ENCODE assay signal across 1 cellular context in genomic region chr3:153161138-153161713, GRCh38.
TF ChIP-seq lines count a peak whose summit lies in the region.

No MANE protein-coding gene starts in this region.

TF ChIP-seq in K562, 482 proteins besides CTCF, POLR2A, EP300 and RAD21 (continued from another document and continues in another):
- TF ChIP-seq RBM34 (IDR thresholded peaks at IDR 0.05; ENCODE audit: borderline replicate concordance, insufficient read depth, low read length): no peak
- no peak; the same call in 1 of the 2 replicates for TF ChIP-seq PML (IDR thresholded peaks at IDR 0.05; ENCODE audit: low read length)
- TF ChIP-seq SAFB (IDR thresholded peaks at IDR 0.05; ENCODE audit: borderline replicate concordance, low read depth, low read length): no peak
- TF ChIP-seq GTF2A2 (tag; IDR thresholded peaks at IDR 0.05): no peak
- TF ChIP-seq PRDM10 (IDR thresholded peaks at IDR 0.05; ENCODE audit: partially characterized antibody): no peak
- TF ChIP-seq ELF4 (CRISPR knock-in tag; IDR thresholded peaks at IDR 0.05): no peak
- TF ChIP-seq ZZZ3 (IDR thresholded peaks at IDR 0.05): no peak
- no peak for TF ChIP-seq FUS (optimal IDR thresholded peaks at IDR 0.05; ENCODE audit: low read depth, low read length)
- TF ChIP-seq ZNF449 (CRISPR knock-in tag; IDR thresholded peaks at IDR 0.05): no peak
- TF ChIP-seq ETS2 (tag; IDR thresholded peaks at IDR 0.05; ENCODE audit: borderline replicate concordance, poor library complexity, severe bottlenecking): no peak
- no peak for TF ChIP-seq ZFX (CRISPR knock-in tag; IDR thresholded peaks at IDR 0.05)
- no peak for TF ChIP-seq ILK (tag; IDR thresholded peaks at IDR 0.05; ENCODE audit: borderline replicate concordance, low read depth)
- no peak for TF ChIP-seq ZNF586 (CRISPR knock-in tag; conservative IDR thresholded peaks at IDR 0.05)
- TF ChIP-seq ATF6 (CRISPR knock-in tag; IDR thresholded peaks at IDR 0.05): no peak
- 0 out of 2 replicates have a peak, but pooled peaks have one; percentile 8 for TF ChIP-seq HCFC1 (IDR thresholded peaks at IDR 0.05; ENCODE audit: low read depth, low read length)
- no peak for TF ChIP-seq GTF3C2 (IDR thresholded peaks at IDR 0.05; ENCODE audit: borderline replicate concordance, extremely low read depth, insufficient read length)
- no peak for TF ChIP-seq MITF (IDR thresholded peaks at IDR 0.05)
- no peak for TF ChIP-seq MAFF (IDR thresholded peaks at IDR 0.05; ENCODE audit: low read length)
- no peak for TF ChIP-seq E2F1 (CRISPR knock-in tag; IDR thresholded peaks at IDR 0.05)
- no peak for TF ChIP-seq PTRF (tag; IDR thresholded peaks at IDR 0.05)
- no peak for TF ChIP-seq MXD1 (CRISPR knock-in tag; IDR thresholded peaks at IDR 0.05; ENCODE audit: borderline replicate concordance, poor library complexity, severe bottlenecking)
- TF ChIP-seq MXI1 (IDR thresholded peaks at IDR 0.05; ENCODE audit: low read depth, low read length): no peak; the same call in 1 of the 2 replicates
- no peak for TF ChIP-seq ZFP36 (IDR thresholded peaks at IDR 0.05; ENCODE audit: low read depth, low read length, partially characterized antibody)
- TF ChIP-seq DMBX1 (CRISPR knock-in tag; IDR thresholded peaks at IDR 0.05; ENCODE audit: borderline replicate concordance): no peak
- no peak for TF ChIP-seq HIVEP1 (CRISPR knock-in tag; IDR thresholded peaks at IDR 0.05)
- TF ChIP-seq CBX2 (IDR thresholded peaks at IDR 0.05; ENCODE audit: insufficient read depth, low read length, poor library complexity, severe bottlenecking): no peak
- TF ChIP-seq ZNF277 (CRISPR knock-in tag; IDR thresholded peaks at IDR 0.05; ENCODE audit: borderline replicate concordance): no peak
- no peak for TF ChIP-seq PHTF2 (CRISPR knock-in tag; IDR thresholded peaks at IDR 0.05)
- TF ChIP-seq ZBTB7A (IDR thresholded peaks at IDR 0.05; ENCODE audit: borderline replicate concordance, control insufficient read depth, low read depth, low read length): peak; percentile 98
- TF ChIP-seq ZSCAN29 (IDR thresholded peaks at IDR 0.05): no peak
- no peak for TF ChIP-seq HNRNPK (IDR thresholded peaks at IDR 0.05; ENCODE audit: low read depth, low read length, poor library complexity, severe bottlenecking)
- TF ChIP-seq L3MBTL2 (IDR thresholded peaks at IDR 0.05): no peak
- no peak for TF ChIP-seq HDGF (IDR thresholded peaks at IDR 0.05)
- no peak for TF ChIP-seq KDM4B (IDR thresholded peaks at IDR 0.05; ENCODE audit: borderline replicate concordance in 2 of 2, low read depth in 1 of 2)
- TF ChIP-seq SRSF7 (optimal IDR thresholded peaks at IDR 0.05; ENCODE audit: low read depth, low read length): no peak
- peak; percentile 84 for TF ChIP-seq CC2D1A (IDR thresholded peaks at IDR 0.05)
- TF ChIP-seq MBD2 (IDR thresholded peaks at IDR 0.05; ENCODE audit: borderline replicate concordance, low read depth): peak; percentile 88
- no peak for TF ChIP-seq HMGXB4 (CRISPR knock-in tag; IDR thresholded peaks at IDR 0.05)
- no peak for TF ChIP-seq KLF6 (CRISPR knock-in tag; IDR thresholded peaks at IDR 0.05; ENCODE audit: borderline replicate concordance)
- TF ChIP-seq ZFP91 (CRISPR knock-in tag; IDR thresholded peaks at IDR 0.05): no peak
- no peak for TF ChIP-seq RBM22 (IDR thresholded peaks at IDR 0.05; ENCODE audit: low read depth, low read length, poor library complexity, severe bottlenecking)
